In genomic region chr12:31323466-31324115, GRCh38 we compare ENCODE assay signal across 8 cellular contexts.
DNase-seq lines count a peak whose midpoint lies in the region; ATAC-seq lines count a peak whose summit lies in the region.

No MANE protein-coding gene starts in this region.

- H3K9me3 ChIP-seq in iPS-20b (ENCODE audit: insufficient read depth, low read depth, low read length), result no peaks in the 10 kb centered on the region

- peak overlapping the region; percentile 99 for H3K4me3 ChIP-seq in iPS-20b (ENCODE audit: low read length)

- H3K4me3 Mint-ChIP-seq in activated naive CD8-positive, alpha-beta T cell treated with anti-CD3 and anti-CD28 coated beads, Interleukin-2, amount 50 U/mL, for 24 hours, result peak overlapping the region; percentile 97

- H3K36me3 Mint-ChIP-seq in activated naive CD8-positive, alpha-beta T cell treated with anti-CD3 and anti-CD28 coated beads, Interleukin-2, amount 50 U/mL, for 24 hours (ENCODE audit: low read depth), result peaks cover 36% of the 10 kb centered on the region

- peaks cover 44% of the 10 kb centered on the region for H3K4me1 ChIP-seq in iPS-20b (ENCODE audit: insufficient read depth, low read length)

- ATAC-seq in GM18907 (IDR thresholded peaks at IDR 0.05; ENCODE audit: unreplicated experiment) (peak; percentile 14), HG03280 (IDR thresholded peaks at IDR 0.05; ENCODE audit: unreplicated experiment) (peak; percentile 18)
- ATAC-seq in activated naive CD8-positive, alpha-beta T cell treated with anti-CD3 and anti-CD28 coated beads, Interleukin-2, amount 50 U/mL, for 24 hours, result peak; percentile 21

- peaks cover 2% of the 10 kb centered on the region for H3K27me3 Mint-ChIP-seq in activated naive CD8-positive, alpha-beta T cell treated with anti-CD3 and anti-CD28 coated beads, Interleukin-2, amount 50 U/mL, for 24 hours

- H3K9me3 Mint-ChIP-seq in activated naive CD8-positive, alpha-beta T cell treated with anti-CD3 and anti-CD28 coated beads, Interleukin-2, amount 50 U/mL, for 24 hours, result no peaks in the 10 kb centered on the region

- H3K36me3 ChIP-seq in iPS-20b (ENCODE audit: insufficient read depth, low read depth, low read length), result peaks cover 5% of the 10 kb centered on the region

- peaks cover 62% of the 10 kb centered on the region for H3K4me1 Mint-ChIP-seq in activated naive CD8-positive, alpha-beta T cell treated with anti-CD3 and anti-CD28 coated beads, Interleukin-2, amount 50 U/mL, for 24 hours

- DNase-seq in AG08395 (ENCODE audit: low spot score), result peak; percentile 20
- DNase-seq in SIG-M5 treated with dmso at 0.1 percent for 504 hours (lab: John Stamatoyannopoulos, UW; ENCODE audit: unreplicated experiment), result peak; percentile 78
- peak; percentile 62 for DNase-seq in activated naive CD8-positive, alpha-beta T cell treated with anti-CD3 and anti-CD28 coated beads, Interleukin-2, amount 50 U/mL, for 24 hours
- DNase-seq in stimulated activated CD4-positive, alpha-beta T cell treated with anti-CD3 and anti-CD28 coated beads, Interleukin-1b, Interleukin-23, amount 100 ng/mL, for 48 hours, result peak; percentile 58
- DNase-seq in NCI-H446 treated with DMSO at 0.1 percent for 48 hours (lab: John Stamatoyannopoulos, UW), result no peak

- peak overlapping the region; percentile 98 for H3K9ac ChIP-seq in iPS-20b (ENCODE audit: low read depth, low read length)

- no peaks in the 10 kb centered on the region for H3K27me3 ChIP-seq in iPS-20b (ENCODE audit: insufficient read depth, low read length)

- peak overlapping the region; percentile 50 for H3K27ac ChIP-seq in iPS-20b (ENCODE audit: low read length)

- peak overlapping the region; percentile 98 for H3K27ac Mint-ChIP-seq in activated naive CD8-positive, alpha-beta T cell treated with anti-CD3 and anti-CD28 coated beads, Interleukin-2, amount 50 U/mL, for 24 hours
